1 cellular context compared by ENCODE assay signal in genomic region chr12:109606261-109607028, GRCh38.
TF ChIP-seq lines count a peak whose summit lies in the region.

No MANE protein-coding gene starts in this region.

TF ChIP-seq in H1, 55 proteins besides CTCF, POLR2A, EP300 and RAD21:
- TF ChIP-seq TEAD4 (IDR thresholded peaks at IDR 0.05; ENCODE audit: low read depth, low read length) (peak; percentile 74; the same call in 1 of the 2 replicates), GABPA (IDR thresholded peaks at IDR 0.05; ENCODE audit: borderline replicate concordance, insufficient read depth, low read length) (no peak), TCF12 (IDR thresholded peaks at IDR 0.05; ENCODE audit: low read depth, low read length) (0 out of 2 replicates have a peak, but pooled peaks have one; percentile 26)
